8 cellular contexts compared by ENCODE assay signal in the genomic region with DNA sequence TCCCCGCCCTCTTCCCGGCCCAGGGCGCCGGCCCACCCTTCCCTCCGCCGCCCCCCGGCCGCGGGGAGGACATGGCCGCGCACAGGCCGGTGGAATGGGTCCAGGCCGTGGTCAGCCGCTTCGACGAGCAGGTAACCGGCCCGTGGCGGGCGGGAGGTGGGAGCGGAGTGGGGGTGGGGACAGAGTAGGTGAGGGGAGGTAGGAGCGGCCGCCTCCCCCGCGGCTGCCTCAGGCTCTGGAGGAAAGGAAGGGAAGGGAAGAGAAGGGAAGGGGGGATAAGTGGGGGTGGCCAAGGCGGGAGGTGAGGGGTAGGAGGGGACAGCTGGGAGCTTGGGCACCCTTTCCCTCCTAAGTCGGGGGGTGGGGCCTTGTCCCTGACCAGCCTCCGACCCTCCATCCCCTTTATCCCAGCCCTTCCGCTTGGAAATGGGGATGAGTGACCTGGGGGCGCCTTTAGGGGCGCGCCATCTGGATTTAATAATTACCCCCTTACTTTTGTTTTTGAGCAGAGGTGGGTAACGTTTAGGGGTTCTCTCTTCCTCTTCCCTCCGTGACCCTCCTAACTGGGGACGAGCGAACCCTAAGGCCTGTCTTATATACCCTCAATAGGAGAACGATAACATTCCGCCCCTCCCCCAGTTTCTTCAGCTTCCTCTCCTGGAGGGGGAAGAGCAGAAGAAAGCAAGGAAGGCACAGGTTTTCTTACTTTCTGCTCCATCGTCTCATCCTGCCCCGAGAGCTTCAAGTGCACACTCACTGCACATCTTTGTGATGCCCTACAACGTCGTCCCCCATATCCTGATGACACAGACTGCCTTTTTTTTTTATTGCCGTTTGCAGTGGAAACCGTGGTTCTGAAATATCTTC. TPM values are rescaled to one million over a fixed set of nuclear protein-coding genes. Genes with fewer than 3 reads are reported as not detected.
DNase-seq lines count a peak whose midpoint lies in the region; FAIRE-seq and TF ChIP-seq lines count a peak whose summit lies in the region.

No MANE protein-coding gene starts in this region.

- peak overlapping the region; percentile 92 for H2AFZ ChIP-seq in hepatocyte

- H3K36me3 ChIP-seq in A673 (ENCODE audit: insufficient read depth, low read length, poor library complexity, severe bottlenecking) (no peaks in the 10 kb centered on the region), hepatocyte (replicated peaks; ENCODE audit: insufficient read depth, low read depth) (no peaks in the 10 kb centered on the region)

- peak; percentile 59 for FAIRE-seq in GM18507 (lab: Jason Lieb, UNC)

- H3K4me1 ChIP-seq in A673 (ENCODE audit: insufficient read depth, low read length, poor library complexity, severe bottlenecking) = no peaks in the 10 kb centered on the region
- H3K4me1 ChIP-seq in hepatocyte (ENCODE audit: insufficient read depth) = peaks cover 10% of the 10 kb centered on the region

- H3K79me2 ChIP-seq in hepatocyte = peaks cover 53% of the 10 kb centered on the region

- TF ChIP-seq CTCF in A673 (conservative IDR thresholded peaks at IDR 0.05; ENCODE audit: low read depth, low read length) = no peak
- TF ChIP-seq CTCF in astrocyte of the spinal cord (IDR thresholded peaks at IDR 0.05; ENCODE audit: low read depth, low read length) = no peak
- no peak for TF ChIP-seq CTCF in hepatocyte (IDR thresholded peaks at IDR 0.05; ENCODE audit: poor library complexity)

- H3K9me3 ChIP-seq in A673 (ENCODE audit: low read depth, low read length, poor library complexity, severe bottlenecking) (no peaks in the 10 kb centered on the region), hepatocyte (ENCODE audit: low read depth) (no peaks in the 10 kb centered on the region)

- POLR2A ChIA-PET in A673 (lab: Charles Lee; ENCODE audit: low non-redundant PET) = interaction anchor here (0.6 kb wide), 1 partner anchor 486 kb away, joined by 21 read pairs; no protein-coding TSS in a partner anchor

- H3K27ac ChIP-seq in A673 (ENCODE audit: low read depth, low read length, poor library complexity, severe bottlenecking) (peak overlapping the region; percentile 89), hepatocyte (peak overlapping the region; percentile 100)

- H4K20me1 ChIP-seq in hepatocyte (ENCODE audit: insufficient read depth, poor library complexity, severe bottlenecking) = peaks cover 26% of the 10 kb centered on the region

- H3K4me3 ChIP-seq in A673 (ENCODE audit: low read depth, low read length, poor library complexity, severe bottlenecking) = peak overlapping the region; percentile 90
- H3K4me3 ChIP-seq in astrocyte of the spinal cord (ENCODE audit: low read depth, low read length) = peak overlapping the region; percentile 91
- H3K4me3 ChIP-seq in hepatocyte = peak overlapping the region; percentile 97

- WGBS in hepatocyte (ENCODE audit: low lambda C conversion rate, missing lambda C conversion rate) = 1% methylated on average over 30 of the region's 44 CpGs

- intact Hi-C loops in A673 (cut with micrococcal nuclease; ENCODE audit: unreplicated experiment) = no loop called here

- no peaks in the 10 kb centered on the region for H3K9me2 ChIP-seq in hepatocyte (replicated peaks; ENCODE audit: insufficient read depth)

- BruUV-seq in A673 (replicated peaks; lab: Mats Ljungman, UMichigan) = no TSS peak

- H3K4me2 ChIP-seq in hepatocyte = peak overlapping the region; percentile 91

- no peaks in the 10 kb centered on the region for H3K27me3 ChIP-seq in A673 (replicated peaks; ENCODE audit: insufficient read depth, low read depth, low read length, poor library complexity)
- no peaks in the 10 kb centered on the region for H3K27me3 ChIP-seq in hepatocyte

- peak; percentile 11 for DNase-seq in A673 (ENCODE audit: low spot score)
- DNase-seq in GM18507 (ENCODE audit: extremely low spot score, insufficient read length, low read depth) = peak; percentile 15
- DNase-seq in KBM-7 = peak; percentile 61
- DNase-seq in SW 1271 (lab: John Stamatoyannopoulos, UW) = peak; percentile 48 to 50
- peak; percentile 27 for DNase-seq in astrocyte of the spinal cord (ENCODE audit: low read depth, low spot score)
- DNase-seq in hepatocyte (ENCODE audit: low spot score) = peak; percentile 77
- DNase-seq in putamen (ENCODE audit: low spot score) = peak; percentile 55
- no peak for DNase-seq in NK-92 (lab: John Stamatoyannopoulos, UW; ENCODE audit: unreplicated experiment)

- in situ Hi-C loops in KBM-7 (cut with MboI; ENCODE audit: low pct_unique_long_range_greater_than_20kb, low sequenced_read_pairs) = no loop called here
- in situ Hi-C loops in astrocyte of the spinal cord (cut with HindIII; ENCODE audit: low sequenced_read_pairs) = no loop called here

- CTCF ChIA-PET in A673 (lab: Charles Lee) = interaction anchor here (0.5 to 0.7 kb wide), 2 partner anchors 119 to 251 kb away, joined by 5 read pairs; no protein-coding TSS in a partner anchor

RNA-seq across cellular contexts. Expression of a gene that starts 0.7 kb away (rescaled TPM):
- 32.1 and 36.5 TPM in 2 replicates for total RNA-seq in A673 (2021)
- 37.4 and 45.9 TPM in 2 replicates for total RNA-seq in hepatocyte
- 8.4 and 11.4 TPM in 2 replicates for polyA plus RNA-seq in hepatocyte
